8 cellular contexts compared by ENCODE assay signal in genomic region chr15:67520976-67521769, GRCh38. TPM values are rescaled to one million over a fixed set of nuclear protein-coding genes. Genes with fewer than 3 reads are reported as not detected.
A peak's percentile ranks its signal among the peaks of the same experiment; 100 is the strongest.
DNase-seq lines count a peak whose midpoint lies in the region; ATAC-seq, FAIRE-seq and TF ChIP-seq lines count a peak whose summit lies in the region.

C15orf61 (plus strand) TSS chr15:67521131; CDS start chr15:67521249, 118 bp downstream.

- H4K20me1 ChIP-seq in HepG2 (ENCODE audit: insufficient read depth, low read length): no peaks in the 10 kb centered on the region; the same call in 1 of the 2 replicates

- H3K9ac ChIP-seq in HepG2 (ENCODE audit: insufficient read depth, low read depth, low read length): peak within 1 kb of the TSS; percentile 97

- H3K4me1 ChIP-seq in BE2C: peaks cover 3% of the 10 kb centered on the region; the same call in 1 of the 2 replicates
- peaks cover 35% of the 10 kb centered on the region for H3K4me1 ChIP-seq in HepG2 (ENCODE audit: insufficient read depth, low read length)

- DNase-seq in BE2C (peak; percentile 92), NCI-H446 treated with DMSO at 0.1 percent for 48 hours (lab: John Stamatoyannopoulos, UW) (peak; percentile 29), cortex of kidney (lab: John Stamatoyannopoulos, UW) (peak; percentile 54), HepG2 (ENCODE audit: low spot score) (peak; percentile 83)
- DNase-seq in activated CD4-positive, alpha-beta T cell treated with anti-CD3 and anti-CD28 coated beads, Interleukin-2, amount 10 ng/mL, durations not matched to agents 24 days and 14 days: peak; percentile 96
- DNase-seq in stimulated activated CD4-positive, alpha-beta T cell treated with anti-CD3 and anti-CD28 coated beads, Interleukin-2, amount 100 ng/mL, for 48 hours: peak; percentile 71 to 78

- intact Hi-C loops in activated CD4-positive, alpha-beta T cell treated with anti-CD3 and anti-CD28 coated beads, Interleukin-2, amount 10 ng/mL, durations not matched to agents 24 days and 14 days (cut with micrococcal nuclease): loop anchor here (1.0 to 10.0 kb wide), 3 partner anchors 21 to 534 kb away; partner anchors contain the start of genes MAP2K5, PIAS1 and RNU6-1
- intact Hi-C loops in HepG2 (cut with micrococcal nuclease; ENCODE audit: unreplicated experiment): no loop called here

- in situ Hi-C loops in HepG2 (cut with HindIII; ENCODE audit: extremely low pct_ligation_motif_present, low pct_unique_long_range_greater_than_20kb): no loop called here

- CTCF ChIA-PET in HepG2 (lab: Yijun Ruan, JAX; ENCODE audit: low intra/inter-chr PET ratio, low total read pairs): no interaction called here

- WGBS in HepG2 (ENCODE audit: low lambda C conversion rate): 0% methylated on average over 17 of the region's 97 CpGs

- H3K4me2 ChIP-seq in HepG2 (ENCODE audit: low read depth, low read length): peak within 1 kb of the TSS; percentile 93

- TF ChIP-seq EP300 in HepG2 (IDR thresholded peaks at IDR 0.05; ENCODE audit: low read depth in 2 of 2, low read length in 2 of 2) (no peak), HepG2 (CRISPR knock-in tag; IDR thresholded peaks at IDR 0.05; ENCODE audit: borderline replicate concordance) (peak; percentile 51; the same call in 1 of the 2 replicates)

- H3K79me2 ChIP-seq in HepG2 (ENCODE audit: insufficient read depth, low read length): peaks cover 34% of the 10 kb centered on the region

- H3K27ac ChIP-seq in HepG2 (ENCODE audit: extremely low read length, insufficient read depth, low read length): peak within 1 kb of the TSS; percentile 99

- no peaks in the 10 kb centered on the region for H3K9me3 Mint-ChIP-seq in activated CD4-positive, alpha-beta T cell treated with anti-CD3 and anti-CD28 coated beads, Interleukin-2, amount 10 ng/mL, durations not matched to agents 24 days and 14 days

- ATAC-seq in GM19043 (IDR thresholded peaks at IDR 0.05; ENCODE audit: low read depth, unreplicated experiment) (peak; percentile 64), HG03280 (IDR thresholded peaks at IDR 0.05; ENCODE audit: unreplicated experiment) (peak; percentile 79), HepG2 (peak; percentile 91)

- H3K4me3 Mint-ChIP-seq in activated CD4-positive, alpha-beta T cell treated with anti-CD3 and anti-CD28 coated beads, Interleukin-2, amount 10 ng/mL, durations not matched to agents 24 days and 14 days: peak within 1 kb of the TSS; percentile 98

- FAIRE-seq in HepG2 (lab: Jason Lieb, UNC): no peak

- POLR2A ChIA-PET in HepG2 (lab: Yijun Ruan, JAX): interaction anchor here (0.6 to 2.8 kb wide), 9 partner anchors 10 to 456 kb away, joined by 3 to 31 read pairs (median 4); partner anchors contain the start of genes MAP2K5 and SMAD3

- H3K27me3 ChIP-seq in BE2C (no peaks in the 10 kb centered on the region), HepG2 (ENCODE audit: control insufficient read depth in 1 of 2, insufficient read depth in 2 of 2, low read length in 2 of 2) (no peaks in the 10 kb centered on the region)

- peak within 1 kb of the TSS; percentile 99 for H3K27ac Mint-ChIP-seq in activated CD4-positive, alpha-beta T cell treated with anti-CD3 and anti-CD28 coated beads, Interleukin-2, amount 10 ng/mL, durations not matched to agents 24 days and 14 days

- peak; percentile 66 to 83; a peak in 3 of 4 replicates for TF ChIP-seq POLR2A in HepG2 (IDR thresholded peaks at IDR 0.05; ENCODE audit: insufficient read depth in 1 of 2, low read depth in 2 of 2, low read length in 2 of 2)

- BruUV-seq in HepG2 (replicated peaks; lab: Mats Ljungman, UMichigan): no TSS peak

- H3K27me3 Mint-ChIP-seq in activated CD4-positive, alpha-beta T cell treated with anti-CD3 and anti-CD28 coated beads, Interleukin-2, amount 10 ng/mL, durations not matched to agents 24 days and 14 days: no peaks in the 10 kb centered on the region

- peak within 1 kb of the TSS; percentile 63 for H3K4me3 ChIP-seq in BE2C (ENCODE audit: low read depth, low read length)
- peak within 1 kb of the TSS; percentile 75 to 89 (median 83) for H3K4me3 ChIP-seq in HepG2 (replicated peaks in 1 of 3; ENCODE audit: insufficient read depth in 1 of 3, low read depth in 2 of 3, low read length in 3 of 3)

- H3K36me3 ChIP-seq in BE2C (no peaks in the 10 kb centered on the region), HepG2 (replicated peaks in 1 of 2; ENCODE audit: control insufficient read depth in 1 of 2, insufficient read depth in 2 of 2, low read length in 2 of 2) (no peaks in the 10 kb centered on the region)

- H3K4me1 Mint-ChIP-seq in activated CD4-positive, alpha-beta T cell treated with anti-CD3 and anti-CD28 coated beads, Interleukin-2, amount 10 ng/mL, durations not matched to agents 24 days and 14 days: peaks cover 25% of the 10 kb centered on the region

- H2AFZ ChIP-seq in HepG2 (ENCODE audit: low read length): peak within 1 kb of the TSS; percentile 11

- TF ChIP-seq CTCF in BE2C (IDR thresholded peaks at IDR 0.05; ENCODE audit: low read depth, low read length) (no peak), HepG2 (CRISPR knock-in tag; IDR thresholded peaks at IDR 0.05) (peak; percentile 38; the same call in 1 of the 2 replicates)

- H3K9me3 ChIP-seq in BE2C (no peaks in the 10 kb centered on the region), HepG2 (ENCODE audit: low read length) (no peaks in the 10 kb centered on the region)

- TF ChIP-seq RAD21 in HepG2 (CRISPR knock-in tag; IDR thresholded peaks at IDR 0.05): peak; percentile 55

- peaks cover 9% of the 10 kb centered on the region for H3K36me3 Mint-ChIP-seq in activated CD4-positive, alpha-beta T cell treated with anti-CD3 and anti-CD28 coated beads, Interleukin-2, amount 10 ng/mL, durations not matched to agents 24 days and 14 days (ENCODE audit: low read depth)

TF ChIP-seq in HepG2, 621 proteins besides CTCF, POLR2A, EP300 and RAD21 (continues in another document):
- TF ChIP-seq ARNT2 (CRISPR knock-in tag; IDR thresholded peaks at IDR 0.05; ENCODE audit: low read depth) (peak; percentile 94), KDM2A (CRISPR knock-in tag; IDR thresholded peaks at IDR 0.05; ENCODE audit: borderline replicate concordance, low read depth) (peak; percentile 67; the same call in 1 of the 2 replicates), USF2 (IDR thresholded peaks at IDR 0.05; ENCODE audit: low read depth, low read length) (peak; percentile 80), USF2 (CRISPR knock-in tag; IDR thresholded peaks at IDR 0.05; ENCODE audit: borderline replicate concordance) (peak; percentile 88), POLR2AphosphoS2 (IDR thresholded peaks at IDR 0.05; ENCODE audit: low read depth, low read length) (no peak), FOXK2 (IDR thresholded peaks at IDR 0.05) (no peak), MTA1 (CRISPR knock-in tag; IDR thresholded peaks at IDR 0.05; ENCODE audit: borderline replicate concordance) (peak; percentile 92; the same call in 1 of the 2 replicates), PLSCR1 (CRISPR knock-in tag; IDR thresholded peaks at IDR 0.05; ENCODE audit: borderline replicate concordance) (no peak; the same call in 1 of the 2 replicates)

RNA-seq across cellular contexts. Expression of gene C15orf61, which starts in this region (rescaled TPM):
- 15.7 TPM for polyA plus RNA-seq in BE2C (2012; ENCODE audit: insufficient read depth, insufficient read length, low read depth)
- 4.7 and 7.3 TPM in 2 replicates for total RNA-seq in activated CD4-positive, alpha-beta T cell treated with anti-CD3 and anti-CD28 coated beads, Interleukin-2, amount 10 ng/mL, durations not matched to agents 24 days and 14 days
- 3.3 and 6.6 TPM in 2 replicates for total RNA-seq in HepG2 (2016; rRNA removed; fragmentation: Illumina TruSeq; extraction: Trizol)
- 9.3 and 10.8 TPM in 2 replicates for total RNA-seq in HepG2 (2016; cell fraction: cytosol; rRNA removed; fragmentation: Illumina TruSeq; extraction: Trizol; ENCODE audit: low read depth)
- total RNA-seq in HepG2 (2016; cell fraction: insoluble cytoplasmic fraction; rRNA removed; fragmentation: Illumina TruSeq; extraction: Trizol): 5.7 and 8.0 TPM in 2 replicates
- 11.0 and 12.6 TPM in 2 replicates for total RNA-seq in HepG2 (2016; cell fraction: membrane; rRNA removed; fragmentation: Illumina TruSeq; extraction: Trizol)
- total RNA-seq in HepG2 (2016; cell fraction: nucleus; rRNA removed; fragmentation: Illumina TruSeq; extraction: Trizol): 7.4 and 9.6 TPM in 2 replicates
- 2.1 and 2.2 TPM in 2 replicates for polyA plus RNA-seq in HepG2 (2011; rRNA removed)
- 2.0 and 3.5 TPM in 2 replicates for polyA plus RNA-seq in HepG2 (2011; cell fraction: cytosol; rRNA removed)
- 2.5 and 4.0 TPM in 2 replicates for polyA plus RNA-seq in HepG2 (2011; cell fraction: nucleus; rRNA removed)
- 3.3 and 7.5 TPM in 2 replicates for polyA plus RNA-seq in HepG2 (2012)
- polyA plus RNA-seq in HepG2 (2016; cell fraction: cytosol; fragmentation: Illumina TruSeq; extraction: Trizol; ENCODE audit: low read depth): 16.3 and 18.5 TPM in 2 replicates
- polyA plus RNA-seq in HepG2 (2016; cell fraction: insoluble cytoplasmic fraction; fragmentation: Illumina TruSeq; extraction: Trizol; ENCODE audit: low read depth): 4.1 and 6.7 TPM in 2 replicates
- 12.1 and 12.7 TPM in 2 replicates for polyA plus RNA-seq in HepG2 (2016; cell fraction: membrane; fragmentation: Illumina TruSeq; extraction: Trizol; ENCODE audit: low read depth)
- polyA plus RNA-seq in HepG2 (2016; cell fraction: nucleus; fragmentation: Illumina TruSeq; extraction: Trizol; ENCODE audit: insufficient read depth, low read depth): 8.7 and 10.8 TPM in 2 replicates
- polyA minus RNA-seq in HepG2 (2011; rRNA and poly(A)+ RNA removed; ENCODE audit: low replicate concordance): 2.5 and 4.0 TPM in 2 replicates
- 1.6 and 2.4 TPM in 2 replicates for polyA minus RNA-seq in HepG2 (2011; cell fraction: cytosol; rRNA and poly(A)+ RNA removed)
- polyA minus RNA-seq in HepG2 (2011; cell fraction: nucleus; rRNA and poly(A)+ RNA removed): 10.1 and 14.8 TPM in 2 replicates

Comparison
In these comparisons a context has a peak if more than half of its experiments do, and no peak if none do; other contexts are left out.
1. Peak in every context shown above with its lines: DNase-seq, ATAC-seq, H3K4me3 ChIP-seq and H3K27ac ChIP-seq.
2. DNase-seq: peak in every context shown above with its lines; median percentile 96 in activated CD4-positive, alpha-beta T cell treated with anti-CD3 and anti-CD28 coated beads, Interleukin-2, amount 10 ng/mL, durations not matched to agents 24 days and 14 days; 92 in BE2C; 83 in HepG2; 74 in stimulated activated CD4-positive, alpha-beta T cell treated with anti-CD3 and anti-CD28 coated beads, Interleukin-2, amount 100 ng/mL, for 48 hours; 54 in cortex of kidney; 29 in NCI-H446 treated with DMSO at 0.1 percent for 48 hours.